12 cellular contexts compared by ENCODE assay signal in the genomic region with DNA sequence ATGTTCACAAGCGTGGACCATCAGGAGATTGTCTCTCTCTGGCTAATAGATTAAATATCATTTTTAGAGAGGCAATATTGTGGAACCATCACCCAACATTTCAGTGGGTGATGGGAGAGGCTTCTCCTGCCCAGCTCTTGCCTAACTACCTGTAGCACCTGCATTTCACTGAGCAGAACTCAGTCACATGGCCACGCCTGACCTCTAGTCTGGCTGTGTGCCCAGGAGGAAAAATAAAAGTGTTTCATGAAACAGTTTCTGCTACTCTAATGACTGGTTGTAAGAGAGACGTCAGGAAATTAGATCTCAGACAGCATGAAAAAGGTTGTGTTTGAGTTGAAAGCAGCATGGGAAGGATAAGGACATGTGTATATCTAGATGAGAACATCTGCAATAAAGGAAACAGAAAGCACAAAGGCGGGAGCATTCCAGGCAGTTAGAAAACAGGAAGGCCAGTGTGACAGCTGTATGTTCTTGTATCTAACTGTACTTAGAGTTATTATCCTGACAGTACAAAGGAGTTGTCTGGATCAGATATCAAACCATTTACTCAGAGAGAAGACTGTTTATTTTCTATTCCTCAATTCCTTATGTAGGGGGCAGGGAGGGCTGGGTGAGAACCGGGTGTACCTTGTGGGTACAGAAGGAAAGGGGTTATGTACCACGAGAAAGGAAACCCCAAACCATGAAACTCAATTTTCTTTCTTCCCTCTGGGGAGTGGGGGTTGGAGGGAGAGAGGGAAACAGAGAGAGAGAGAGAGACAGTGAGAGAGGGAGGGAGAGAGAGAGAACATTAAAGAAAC.
DNase-seq lines count a peak whose midpoint lies in the region; ATAC-seq, FAIRE-seq and TF ChIP-seq lines count a peak whose summit lies in the region.
"Had no signal": no experiment of that assay in that cellular context is flagged by ENCODE, and none has a peak within 500 bp of the region (broad histone marks: within the 10 kb centered on the region; RNA-seq: fewer than 3 reads in every experiment).

No MANE protein-coding gene starts in this region.

- WGBS in esophagus squamous epithelium, 2 donors: 21 to 28% methylated on average over 5 to 6 of the region's 6 CpGs

- no peak overlapping the region for H3K9ac ChIP-seq in endocrine pancreas (ENCODE audit: control insufficient read depth, insufficient read depth, low read length)

- no peak for ATAC-seq in HG02852 (IDR thresholded peaks at IDR 0.05; ENCODE audit: unreplicated experiment)

- H3K9me3 ChIP-seq in endocrine pancreas (ENCODE audit: control insufficient read depth, low read length): no peaks in the 10 kb centered on the region
- no peaks in the 10 kb centered on the region for H3K9me3 ChIP-seq in esophagus squamous epithelium
- no peaks in the 10 kb centered on the region for H3K9me3 ChIP-seq in tibial artery

- intact Hi-C loops in esophagus squamous epithelium (cut with DNase I): no loop called here
- intact Hi-C loops in tibial artery (cut with DNase I; ENCODE audit: low total_unique reads): no loop called here

- peak overlapping the region; percentile 31 for H3K4me3 ChIP-seq in endocrine pancreas (ENCODE audit: control insufficient read depth, insufficient read depth, low read length)
- H3K4me3 ChIP-seq in retinal pigment epithelial cell (ENCODE audit: low read length): no peak overlapping the region
- no peak overlapping the region for H3K4me3 ChIP-seq in esophagus squamous epithelium
- no peak overlapping the region for H3K4me3 ChIP-seq in tibial artery

- H3K27me3 ChIP-seq in endocrine pancreas (ENCODE audit: control insufficient read depth, insufficient read depth, low read length) (no peaks in the 10 kb centered on the region), esophagus squamous epithelium (no peaks in the 10 kb centered on the region), tibial artery (no peaks in the 10 kb centered on the region)

- H3K27ac ChIP-seq in esophagus squamous epithelium (no peak overlapping the region), tibial artery (no peak overlapping the region)

- TF ChIP-seq POLR2A in GM12892 (IDR thresholded peaks at IDR 0.05; ENCODE audit: low read depth, low read length) (no peak), esophagus squamous epithelium (IDR thresholded peaks at IDR 0.05) (no peak)

- H3K4me1 ChIP-seq in endocrine pancreas (ENCODE audit: control insufficient read depth, insufficient read depth, low read length) (peaks cover 7% of the 10 kb centered on the region), esophagus squamous epithelium (no peaks in the 10 kb centered on the region), tibial artery (no peaks in the 10 kb centered on the region)

- FAIRE-seq in GM12892 (lab: Jason Lieb, UNC): no peak
- FAIRE-seq: keratinocyte had no signal

- H3K36me3 ChIP-seq in endocrine pancreas (ENCODE audit: control insufficient read depth, insufficient read depth, low read length) (no peaks in the 10 kb centered on the region), esophagus squamous epithelium (no peaks in the 10 kb centered on the region), tibial artery (no peaks in the 10 kb centered on the region)

- DNase-seq in HPDE6-E6E7 (ENCODE audit: extremely low spot score): peak; percentile 13
- DNase-seq in NCI-H345 (lab: John Stamatoyannopoulos, UW): peak; percentile 93
- peak; percentile 19 for DNase-seq in retinal pigment epithelial cell (ENCODE audit: low read depth)
- DNase-seq in GM12892 (ENCODE audit: insufficient read length): no peak
- DNase-seq in esophagus squamous epithelium (lab: John Stamatoyannopoulos, UW): no peak
- no peak for DNase-seq in tibial artery
- DNase-seq: activated T-cell treated with anti-CD3 and anti-CD28 coated beads, Interleukin-2, amount 50 U/mL, for 1 hour; dermis blood vessel endothelial cell; SW 1271 had no signal

- TF ChIP-seq CTCF in retinal pigment epithelial cell (conservative IDR thresholded peaks at IDR 0.05; ENCODE audit: low read depth, low read length) (no peak), esophagus squamous epithelium (IDR thresholded peaks at IDR 0.05) (no peak), tibial artery (IDR thresholded peaks at IDR 0.05) (no peak)

Comparison
In these comparisons a context has a peak if more than half of its experiments do, and no peak if none do; other contexts are left out.
1. DNase-seq: peak in HPDE6-E6E7 (single experiment), NCI-H345 (single experiment) and retinal pigment epithelial cell (single experiment); none in GM12892 (single experiment), esophagus squamous epithelium (single experiment) and tibial artery (0 of 2).